ENCODE assay signal across 8 cellular contexts in the genomic region with DNA sequence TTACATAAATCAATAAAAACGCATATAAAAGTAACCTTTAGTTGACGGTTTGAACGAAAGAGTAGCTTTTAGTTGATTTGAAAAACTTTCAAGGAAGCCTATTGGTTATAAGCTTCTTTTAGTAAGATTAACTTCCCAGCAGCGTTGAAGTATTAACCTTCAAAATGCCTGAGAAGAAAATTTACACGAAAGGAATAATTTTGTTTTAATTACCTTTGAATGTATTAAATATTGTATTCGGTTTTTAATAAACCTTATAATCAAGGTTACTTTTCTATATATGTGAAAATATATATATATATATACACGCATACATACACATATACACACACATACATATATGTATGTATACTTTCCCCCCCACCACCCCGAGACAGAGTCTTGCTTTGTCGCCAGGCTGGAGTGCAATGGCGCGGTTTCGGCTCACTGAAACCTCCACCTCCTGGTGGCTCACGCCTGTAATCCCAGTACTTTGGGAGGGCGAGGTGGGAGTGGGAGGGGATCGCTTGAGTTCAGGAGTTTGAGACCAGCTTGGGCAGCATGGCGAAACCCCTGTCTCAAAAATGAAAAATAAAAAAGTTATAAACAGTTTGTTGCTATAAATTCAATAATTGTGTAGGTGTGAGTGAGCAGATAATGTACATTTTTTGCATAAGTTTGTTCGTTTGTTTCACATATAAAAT. TPM values are rescaled to one million over a fixed set of nuclear protein-coding genes. Genes with fewer than 3 reads are reported as not detected.
DNase-seq lines count a peak whose midpoint lies in the region; ATAC-seq and TF ChIP-seq lines count a peak whose summit lies in the region.

No MANE protein-coding gene starts in this region.

- H3K4me3 Mint-ChIP-seq in activated naive CD8-positive, alpha-beta T cell treated with anti-CD3 and anti-CD28 coated beads for 36 hours, result peak overlapping the region; percentile 97

- H3K27me3 Mint-ChIP-seq in activated naive CD8-positive, alpha-beta T cell treated with anti-CD3 and anti-CD28 coated beads for 36 hours, result no peaks in the 10 kb centered on the region

- H3K4me1 ChIP-seq in HAP-1 (peaks cover 12% of the 10 kb centered on the region), right atrium auricular region (no peaks in the 10 kb centered on the region)

- H3K36me3 Mint-ChIP-seq in activated naive CD8-positive, alpha-beta T cell treated with anti-CD3 and anti-CD28 coated beads for 36 hours, result peaks cover 11% of the 10 kb centered on the region

- H3K9me3 Mint-ChIP-seq in activated naive CD8-positive, alpha-beta T cell treated with anti-CD3 and anti-CD28 coated beads for 36 hours, result no peaks in the 10 kb centered on the region

- peak overlapping the region; percentile 55 for H3K4me3 ChIP-seq in HAP-1
- H3K4me3 ChIP-seq in right atrium auricular region, result peak overlapping the region; percentile 68 to 73

- H3K27me3 ChIP-seq in HAP-1 (ENCODE audit: low read depth) (no peaks in the 10 kb centered on the region), right atrium auricular region (no peaks in the 10 kb centered on the region)

- peak overlapping the region; percentile 89 to 91 for H3K27ac ChIP-seq in right atrium auricular region

- peak overlapping the region; percentile 100 for H3K27ac Mint-ChIP-seq in activated naive CD8-positive, alpha-beta T cell treated with anti-CD3 and anti-CD28 coated beads for 36 hours

- TF ChIP-seq CTCF in right atrium auricular region (IDR thresholded peaks at IDR 0.05), result peak in 1 of 2 donors; percentile 48

- H3K36me3 ChIP-seq in HAP-1 (replicated peaks) (no peaks in the 10 kb centered on the region), right atrium auricular region (no peaks in the 10 kb centered on the region)

- ATAC-seq in HG03439 (IDR thresholded peaks at IDR 0.05; ENCODE audit: unreplicated experiment), result no peak

- H3K4me1 Mint-ChIP-seq in activated naive CD8-positive, alpha-beta T cell treated with anti-CD3 and anti-CD28 coated beads for 36 hours, result peaks cover 21% of the 10 kb centered on the region

- no peaks in the 10 kb centered on the region for H3K9me3 ChIP-seq in HAP-1
- H3K9me3 ChIP-seq in right atrium auricular region, result no peaks in the 10 kb centered on the region

- in situ Hi-C loops in HAP-1 (cut with MboI; ENCODE audit: low sequenced_read_pairs), result no loop called here

- peak; percentile 73 for DNase-seq in DMS153 (lab: John Stamatoyannopoulos, UW)
- peak; percentile 90 for DNase-seq in HAP-1 (ENCODE audit: low spot score in 2 of 2)
- peak; percentile 80 for DNase-seq in NCI-H1092 (lab: John Stamatoyannopoulos, UW)
- DNase-seq in SKM-1 (lab: John Stamatoyannopoulos, UW; ENCODE audit: unreplicated experiment), result peak; percentile 35
- peak; percentile 78 for DNase-seq in activated naive CD8-positive, alpha-beta T cell treated with anti-CD3 and anti-CD28 coated beads for 36 hours
- DNase-seq in right atrium auricular region (ENCODE audit: low spot score), result peak; percentile 63
- DNase-seq in retina, result peak; percentile 64

RNA-seq across cellular contexts. Expression of gene EZH2, which starts 57.6 kb away (rescaled TPM):
- total RNA-seq in activated naive CD8-positive, alpha-beta T cell treated with anti-CD3 and anti-CD28 coated beads for 36 hours, result 100 to 1,000 TPM; 109 to 111 TPM
- total RNA-seq in right atrium auricular region, result under 1 TPM; 0.26 to 0.98 TPM

Comparison
In these comparisons a context has a peak if more than half of its experiments do, and no peak if none do; other contexts are left out.
1. DNase-seq: peak in every context shown above with its lines; median percentile 90 in HAP-1; 80 in NCI-H1092; 78 in activated naive CD8-positive, alpha-beta T cell treated with anti-CD3 and anti-CD28 coated beads for 36 hours; 73 in DMS153; 64 in retina; 63 in right atrium auricular region; 35 in SKM-1.
2. RNA of gene EZH2, which starts 57.6 kb away (total RNA-seq): 109 to 111 TPM in activated naive CD8-positive, alpha-beta T cell treated with anti-CD3 and anti-CD28 coated beads for 36 hours; 0.26 to 0.98 TPM in right atrium auricular region; every median in the first group is over 10 times any median in the second.